7 cellular contexts compared by ENCODE assay signal in the genomic region with DNA sequence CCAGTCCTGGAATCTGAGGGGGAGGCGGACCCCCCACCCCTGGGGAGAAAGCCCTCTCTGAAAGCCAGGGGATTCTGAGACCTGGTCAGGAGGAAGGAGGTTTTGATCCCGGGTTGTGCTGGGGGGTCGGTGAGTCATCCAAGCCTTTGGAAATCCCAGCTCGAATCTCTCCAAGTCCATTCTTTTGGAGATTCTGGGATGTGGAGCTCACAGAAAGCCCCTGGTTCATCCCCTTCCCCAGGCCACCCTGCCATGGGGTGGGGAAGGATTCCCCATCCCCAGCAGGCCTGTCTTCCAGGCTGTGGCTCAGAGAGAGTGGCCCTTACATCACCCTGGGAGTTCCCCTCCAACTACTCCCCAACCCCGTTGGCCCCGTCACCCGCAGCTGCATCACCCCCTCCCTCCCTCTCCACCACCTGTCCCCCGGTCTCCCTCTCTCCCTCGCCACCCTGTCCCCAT. TPM values are rescaled to one million over a fixed set of nuclear protein-coding genes. Genes with fewer than 3 reads are reported as not detected.
DNase-seq lines count a peak whose midpoint lies in the region; ATAC-seq and FAIRE-seq lines count a peak whose summit lies in the region.

No MANE protein-coding gene starts in this region.

- no peak for DNase-seq in GM18507 (ENCODE audit: extremely low spot score, insufficient read length, low read depth)
- peak; percentile 44 for DNase-seq in SW480 (ENCODE audit: low spot score)
- no peak for DNase-seq in neuronal stem cell (ENCODE audit: low spot score)
- DNase-seq in activated CD4-positive, CD25-positive, alpha-beta regulatory T cell treated with anti-CD3 and anti-CD28 coated beads, Interleukin-2, amount 50 U/mL, for 72 hours, result no peak
- no peak for DNase-seq in NCI-H748 (lab: John Stamatoyannopoulos, UW; ENCODE audit: unreplicated experiment)
- DNase-seq in KG1 (lab: John Stamatoyannopoulos, UW), result no peak

- H2BK12ac ChIP-seq in neuronal stem cell (ENCODE audit: low read length), result no peak overlapping the region

- H2BK120ac ChIP-seq in neuronal stem cell (ENCODE audit: low read depth, low read length), result no peak overlapping the region

- peak overlapping the region; percentile 21 for H3K27ac ChIP-seq in neuronal stem cell (replicated peaks; ENCODE audit: low read length)

- H3K4me2 ChIP-seq in neuronal stem cell (ENCODE audit: insufficient read depth, low read length, poor library complexity, severe bottlenecking), result no peak overlapping the region

- no peak overlapping the region for H3K9ac ChIP-seq in neuronal stem cell (ENCODE audit: low read depth, low read length, poor library complexity)

- H3K4me1 ChIP-seq in neuronal stem cell (ENCODE audit: control insufficient read depth in 2 of 2, insufficient read depth in 1 of 2, low read depth in 1 of 2, low read length in 2 of 2), result peaks cover 17 to 37% of the 10 kb centered on the region in 2 donors

- no peak overlapping the region for H2AFZ ChIP-seq in neuronal stem cell (ENCODE audit: low read length)

- no peak overlapping the region for H3K23ac ChIP-seq in neuronal stem cell (ENCODE audit: low read depth, low read length, poor library complexity)

- peak overlapping the region; percentile 30 for H2AK5ac ChIP-seq in neuronal stem cell (ENCODE audit: low read depth, low read length)

- no peak overlapping the region for H3K14ac ChIP-seq in neuronal stem cell (ENCODE audit: low read length)

- no peak overlapping the region for H4K91ac ChIP-seq in neuronal stem cell (ENCODE audit: low read depth, low read length, poor library complexity)

- no peak overlapping the region for H3K4me3 ChIP-seq in neuronal stem cell (ENCODE audit: low read length in 2 of 2)

- peak; percentile 65 for FAIRE-seq in GM18507 (lab: Jason Lieb, UNC)

- H2BK5ac ChIP-seq in neuronal stem cell (ENCODE audit: low read length), result peak overlapping the region; percentile 66

- H3K79me1 ChIP-seq in neuronal stem cell (ENCODE audit: low read depth, low read length), result no peaks in the 10 kb centered on the region

- H3K27me3 ChIP-seq in neuronal stem cell (ENCODE audit: control insufficient read depth in 3 of 3, insufficient read depth in 3 of 3, low read depth in 1 of 3, low read length in 3 of 3), result peaks cover 6 to 32% (median 16%) of the 10 kb centered on the region in 3 experiments

- no peak overlapping the region for H4K8ac ChIP-seq in neuronal stem cell (ENCODE audit: low read depth, low read length)

- H3K36me3 ChIP-seq in neuronal stem cell (replicated peaks in 1 of 2; ENCODE audit: control insufficient read depth in 2 of 2, insufficient read depth in 2 of 2, low read length in 2 of 2), result no peaks in the 10 kb centered on the region

- peak overlapping the region; percentile 87 for H2BK15ac ChIP-seq in neuronal stem cell (ENCODE audit: low read length)

- ATAC-seq in HG02798 (IDR thresholded peaks at IDR 0.05; ENCODE audit: poor library complexity, unreplicated experiment), result peak; percentile 36

- H3K9me3 ChIP-seq in neuronal stem cell (replicated peaks in 1 of 2; ENCODE audit: control insufficient read depth in 2 of 2, insufficient read depth in 1 of 2, low read depth in 1 of 2, low read length in 2 of 2), result no peaks in the 10 kb centered on the region

- peak overlapping the region; percentile 84 for H3K4ac ChIP-seq in neuronal stem cell (ENCODE audit: low read length)

- peak overlapping the region; percentile 87 for H3K18ac ChIP-seq in neuronal stem cell (ENCODE audit: low read length)

- WGBS in neuronal stem cell (ENCODE audit: extremely low coverage in 2 of 2, insufficient read length in 2 of 2, insufficient replicate concordance in 1 of 2), 2 donors, result no CpG with 5 or more reads among the region's 9 CpGs

RNA-seq across cellular contexts. Expression of gene EXOC3L4, which starts 14.3 kb away (rescaled TPM):
- polyA plus RNA-seq in neuronal stem cell (2013, experiment 1 of 2), result not detected
- not detected for polyA plus RNA-seq in neuronal stem cell (2013, experiment 2 of 2)

RNA-seq across cellular contexts. Expression of gene TNFAIP2, which starts 14.5 kb away (rescaled TPM):
- polyA plus RNA-seq in neuronal stem cell (2013, experiment 1 of 2), result 26.4 TPM
- 24.5 TPM for polyA plus RNA-seq in neuronal stem cell (2013, experiment 2 of 2)

RNA-seq across cellular contexts. Expression of gene LBHD2, which starts 24.8 kb away (rescaled TPM):
- not detected for polyA plus RNA-seq in neuronal stem cell (2013, experiment 1 of 2)
- polyA plus RNA-seq in neuronal stem cell (2013, experiment 2 of 2), result not detected

RNA-seq across cellular contexts. Expression of gene CDC42BPB, which starts 51.4 kb away (rescaled TPM):
- polyA plus RNA-seq in neuronal stem cell (2013, experiment 1 of 2), result 44.7 TPM
- 45.1 TPM for polyA plus RNA-seq in neuronal stem cell (2013, experiment 2 of 2)
